Comparison of ENCODE assay signal across 14 cellular contexts in genomic region chr2:159137511-159138101, GRCh38.
A peak's percentile ranks its signal among the peaks of the same experiment; 100 is the strongest.
DNase-seq lines count a peak whose midpoint lies in the region; ATAC-seq, FAIRE-seq and TF ChIP-seq lines count a peak whose summit lies in the region.
"Had no signal": no experiment of that assay in that cellular context is flagged by ENCODE, and none has a peak within 500 bp of the region (broad histone marks: within the 10 kb centered on the region; RNA-seq: fewer than 3 reads in every experiment).

No MANE protein-coding gene starts in this region.

- H3K79me2 ChIP-seq in GM23248 (ENCODE audit: insufficient read depth) (peaks cover 30% of the 10 kb centered on the region), astrocyte (ENCODE audit: insufficient read depth, low read length) (peaks cover 46% of the 10 kb centered on the region)

- no peaks in the 10 kb centered on the region for H3K27me3 Mint-ChIP-seq in astrocyte (ENCODE audit: low read depth, unreplicated experiment)
- H3K27me3 Mint-ChIP-seq: CD4-positive, alpha-beta T cell had no signal

- H3K4me3 Mint-ChIP-seq in astrocyte (ENCODE audit: unreplicated experiment) = no peak overlapping the region
- H3K4me3 Mint-ChIP-seq: activated T-cell treated with anti-CD3 and anti-CD28 coated beads, Interleukin-2, amount 50 U/mL, for 4 hours; CD4-positive, alpha-beta T cell; stimulated activated memory B cell treated with anti-CD40 and anti-IgM and Interleukin-4, amounts not matched to agents 10 μg/mL and 1 μg/mL and 100 μg/mL, for 72 hours had no signal

- peaks cover 78% of the 10 kb centered on the region for H3K4me1 ChIP-seq in GM23248 (ENCODE audit: insufficient read depth)
- peaks cover 63% of the 10 kb centered on the region for H3K4me1 ChIP-seq in astrocyte (ENCODE audit: insufficient read depth, low read length)
- H3K4me1 ChIP-seq in heart right ventricle = peaks cover 4 to 90% (median 64%) of the 10 kb centered on the region in 9 donors
- H3K4me1 ChIP-seq: colonic mucosa had no signal

- in situ Hi-C loops in GM23248 (cut with MboI) = no loop called here

- no peaks in the 10 kb centered on the region for H3K9me2 ChIP-seq in GM23248 (ENCODE audit: insufficient read depth)

- peak overlapping the region; percentile 54 for H3K27ac Mint-ChIP-seq in astrocyte (ENCODE audit: unreplicated experiment)
- H3K27ac Mint-ChIP-seq: CD4-positive, alpha-beta T cell; stimulated activated memory B cell treated with anti-CD40 and anti-IgM and Interleukin-4, amounts not matched to agents 10 μg/mL and 1 μg/mL and 100 μg/mL, for 72 hours had no signal

- H3K36me3 Mint-ChIP-seq in astrocyte (ENCODE audit: low read depth, unreplicated experiment) = peaks cover 1% of the 10 kb centered on the region
- H3K36me3 Mint-ChIP-seq: stimulated activated memory B cell treated with anti-CD40 and anti-IgM and Interleukin-4, amounts not matched to agents 10 μg/mL and 1 μg/mL and 100 μg/mL, for 72 hours had no signal

- peaks cover 60% of the 10 kb centered on the region for H3K4me1 Mint-ChIP-seq in astrocyte (ENCODE audit: low read depth, unreplicated experiment)
- H3K4me1 Mint-ChIP-seq: stimulated activated memory B cell treated with anti-CD40 and anti-IgM and Interleukin-4, amounts not matched to agents 10 μg/mL and 1 μg/mL and 100 μg/mL, for 72 hours had no signal

- FAIRE-seq in astrocyte (lab: Jason Lieb, UNC) (peak; percentile 26), D721Med (lab: Jason Lieb, UNC) (no peak)

- ATAC-seq in heart right ventricle (peak; percentile 8 to 53 (median 40)), sciatic nerve (peak; percentile 43), HG03469 (IDR thresholded peaks at IDR 0.05; ENCODE audit: unreplicated experiment) (no peak)
- ATAC-seq: activated T-cell treated with anti-CD3 and anti-CD28 coated beads, Interleukin-2, amount 50 U/mL, for 4 hours had no signal

- H3K27ac ChIP-seq in GM23248 = peak overlapping the region; percentile 91
- peak overlapping the region; percentile 100 for H3K27ac ChIP-seq in astrocyte (ENCODE audit: low read depth, low read length)
- peak overlapping the region; percentile 36 to 93 (median 84) for H3K27ac ChIP-seq in heart right ventricle
- H3K27ac ChIP-seq: colonic mucosa had no signal

- H4K20me1 ChIP-seq in GM23248 (ENCODE audit: insufficient read depth) = no peaks in the 10 kb centered on the region
- no peaks in the 10 kb centered on the region for H4K20me1 ChIP-seq in astrocyte (ENCODE audit: insufficient read depth, low read length)

- DNase-seq in GM23248 (peak; percentile 56), astrocyte (ENCODE audit: low read depth) (no peak), heart right ventricle (peak in 1 of 2 donors; percentile 44), sciatic nerve (ENCODE audit: low spot score) (no peak), amniotic stem cell (lab: John Stamatoyannopoulos, UW) (no peak), D721Med (ENCODE audit: insufficient read length, low spot score) (no peak), SHP77 treated with DMSO at 0.1 percent for 48 hours (lab: John Stamatoyannopoulos, UW) (no peak)
- DNase-seq: activated T-cell treated with anti-CD3 and anti-CD28 coated beads, Interleukin-2, amount 50 U/mL, for 4 hours; CD4-positive, alpha-beta T cell; colonic mucosa; hippocampal formation; NCI-H1417 had no signal

- H3K4me2 ChIP-seq in GM23248 (ENCODE audit: unreplicated experiment) (peak overlapping the region; percentile 83), astrocyte (ENCODE audit: low read length) (peak overlapping the region; percentile 80)

- intact Hi-C loops in heart right ventricle (cut with DNase I) (loop anchor here in 3 of 10 donors (5.0 to 10.0 kb wide), 2 partner anchors 35 to 147 kb away; partner anchors contain the start of gene WDSUB1 (in 2 of the 3)), sciatic nerve (cut with DNase I) (no loop called here)

- peaks cover 57% of the 10 kb centered on the region for H3F3A ChIP-seq in GM23248 (ENCODE audit: insufficient read depth)

- H3K27me3 ChIP-seq in GM23248 (replicated peaks; ENCODE audit: insufficient read depth) (no peaks in the 10 kb centered on the region), astrocyte (ENCODE audit: insufficient read depth, low read length) (no peaks in the 10 kb centered on the region), heart right ventricle (no peaks in the 10 kb centered on the region)
- H3K27me3 ChIP-seq: colonic mucosa had no signal

- WGBS in GM23248 (ENCODE audit: low coverage in 1 of 2, low lambda C conversion rate in 2 of 2, missing lambda C conversion rate in 2 of 2), 2 experiments = 16 to 20% methylated on average over 6 of the region's 6 CpGs
- 26 to 31% methylated on average over 6 of the region's 6 CpGs for WGBS in heart right ventricle, 2 donors

- peak overlapping the region; percentile 47; the same call in 1 of the 2 replicates for H3K4me3 ChIP-seq in GM23248
- H3K4me3 ChIP-seq in astrocyte (ENCODE audit: insufficient read depth, low read depth, low read length) = no peak overlapping the region
- peak overlapping the region in 6 of 10 donors; percentile 1 to 26 (median 16) for H3K4me3 ChIP-seq in heart right ventricle
- H3K4me3 ChIP-seq: colonic mucosa had no signal

- TF ChIP-seq CTCF in astrocyte (IDR thresholded peaks at IDR 0.05; ENCODE audit: insufficient read depth, low read depth, low read length) (no peak), heart right ventricle (IDR thresholded peaks at IDR 0.05) (no peak), D721Med (IDR thresholded peaks at IDR 0.05; ENCODE audit: insufficient read depth, missing control alignments) (no peak)

- H3K9me3 ChIP-seq in GM23248 (ENCODE audit: low read depth) = no peaks in the 10 kb centered on the region
- no peaks in the 10 kb centered on the region for H3K9me3 ChIP-seq in astrocyte (ENCODE audit: insufficient read depth, low read depth, low read length)
- no peaks in the 10 kb centered on the region for H3K9me3 ChIP-seq in heart right ventricle
- H3K9me3 ChIP-seq: colonic mucosa had no signal

- H2AFZ ChIP-seq in GM23248 = peak overlapping the region; percentile 41
- H2AFZ ChIP-seq in astrocyte (ENCODE audit: low read depth, low read length) = no peak overlapping the region

- H3K9ac ChIP-seq in GM23248 (peak overlapping the region; percentile 82), astrocyte (ENCODE audit: low read length) (peak overlapping the region; percentile 94)

- H3K9me3 Mint-ChIP-seq in astrocyte (ENCODE audit: unreplicated experiment) = no peaks in the 10 kb centered on the region
- H3K9me3 Mint-ChIP-seq: activated T-cell treated with anti-CD3 and anti-CD28 coated beads, Interleukin-2, amount 50 U/mL, for 4 hours; CD4-positive, alpha-beta T cell; stimulated activated memory B cell treated with anti-CD40 and anti-IgM and Interleukin-4, amounts not matched to agents 10 μg/mL and 1 μg/mL and 100 μg/mL, for 72 hours had no signal

- H3K36me3 ChIP-seq in GM23248 (ENCODE audit: low read depth) (no peaks in the 10 kb centered on the region), astrocyte (ENCODE audit: insufficient read depth, low read length) (no peaks in the 10 kb centered on the region), heart right ventricle (peaks cover 0 to 3% (median 0%) of the 10 kb centered on the region in 9 donors)
- H3K36me3 ChIP-seq: colonic mucosa had no signal
